In genomic region chr1:221740941-221741363, GRCh38 we compare ENCODE assay signal across 9 cellular contexts. TPM values are rescaled to one million over a fixed set of nuclear protein-coding genes. Genes with fewer than 3 reads are reported as not detected.
DNase-seq lines count a peak whose midpoint lies in the region; ATAC-seq and TF ChIP-seq lines count a peak whose summit lies in the region.
"Had no signal": no experiment of that assay in that cellular context is flagged by ENCODE, and none has a peak within 500 bp of the region (broad histone marks: within the 10 kb centered on the region; RNA-seq: fewer than 3 reads in every experiment).

No MANE protein-coding gene starts in this region.

- H3K9me3 Mint-ChIP-seq in natural killer cell: no peaks in the 10 kb centered on the region
- no peaks in the 10 kb centered on the region for H3K9me3 Mint-ChIP-seq in natural killer cell treated with Interleukin-12 subunit alpha and Interleukin-12 subunit beta and Interleukin-15 and Interleukin-18, amount 100 ng/mL, for 72 hours
- H3K9me3 Mint-ChIP-seq: dendritic cell treated with granulocyte-macrophage colony-stimulating factor and Interleukin-4, amounts not matched to agents 40 ng/mL and 50 ng/mL, for 4 days had no signal

- TF ChIP-seq CTCF in natural killer cell (IDR thresholded peaks at IDR 0.05): no peak

- DNase-seq in natural killer cell (peak; percentile 47), right cardiac atrium (peak in 1 of 3 donors; percentile 55)
- DNase-seq in natural killer cell treated with Interleukin-12 subunit alpha and Interleukin-12 subunit beta and Interleukin-15 and Interleukin-18, amount 100 ng/mL, for 72 hours (ENCODE audit: low spot score): no peak
- peak; percentile 59 for DNase-seq in activated CD8-positive, alpha-beta memory T cell treated with anti-CD3 and anti-CD28 coated beads, Interleukin-2, amount 50 U/mL, for 48 hours
- peak; percentile 44 for DNase-seq in stimulated activated CD8-positive, alpha-beta memory T cell treated with anti-CD3 and anti-CD28 coated beads, Interleukin-4, amount 100 ng/mL, for 48 hours

- H3K4me1 Mint-ChIP-seq in natural killer cell: peaks cover 10 to 11% of the 10 kb centered on the region in 2 donors
- peaks cover 20 to 48% of the 10 kb centered on the region in 2 donors for H3K4me1 Mint-ChIP-seq in natural killer cell treated with Interleukin-12 subunit alpha and Interleukin-12 subunit beta and Interleukin-15 and Interleukin-18, amount 100 ng/mL, for 72 hours (ENCODE audit: low read depth in 2 of 2)

- H3K27ac Mint-ChIP-seq in natural killer cell: no peak overlapping the region
- no peak overlapping the region for H3K27ac Mint-ChIP-seq in natural killer cell treated with Interleukin-12 subunit alpha and Interleukin-12 subunit beta and Interleukin-15 and Interleukin-18, amount 100 ng/mL, for 72 hours
- H3K27ac Mint-ChIP-seq: dendritic cell treated with granulocyte-macrophage colony-stimulating factor and Interleukin-4, amounts not matched to agents 40 ng/mL and 50 ng/mL, for 4 days had no signal

- intact Hi-C loops in natural killer cell (cut with micrococcal nuclease): loop anchor here (10.0 kb wide), 1 partner anchor 224 kb away; no protein-coding TSS in a partner anchor
- intact Hi-C loops in right cardiac atrium (cut with DNase I): loop anchor here in 2 of 4 donors (10.0 kb wide), 3 partner anchors 186 to 714 kb away; no protein-coding TSS in a partner anchor

- no peak overlapping the region for H3K27ac ChIP-seq in right cardiac atrium (ENCODE audit: low read length)

- H3K9me3 ChIP-seq in right cardiac atrium (ENCODE audit: control insufficient read depth, low read length): no peaks in the 10 kb centered on the region

- no peaks in the 10 kb centered on the region for H3K27me3 ChIP-seq in right cardiac atrium (ENCODE audit: control insufficient read depth, insufficient read depth)

- H3K4me3 ChIP-seq in right cardiac atrium (ENCODE audit: low read length): peak overlapping the region; percentile 72

- peaks cover 1% of the 10 kb centered on the region for H3K4me1 ChIP-seq in right cardiac atrium (ENCODE audit: control insufficient read depth, insufficient read depth, low read length)

- WGBS in right cardiac atrium: under 1% methylated on average over 27 of the region's 27 CpGs

- H3K36me3 Mint-ChIP-seq in natural killer cell: peaks cover 29% of the 10 kb centered on the region
- peaks cover 37% of the 10 kb centered on the region for H3K36me3 Mint-ChIP-seq in natural killer cell treated with Interleukin-12 subunit alpha and Interleukin-12 subunit beta and Interleukin-15 and Interleukin-18, amount 100 ng/mL, for 72 hours

- no peaks in the 10 kb centered on the region for H3K27me3 Mint-ChIP-seq in natural killer cell (ENCODE audit: low read depth in 2 of 2)
- H3K27me3 Mint-ChIP-seq in natural killer cell treated with Interleukin-12 subunit alpha and Interleukin-12 subunit beta and Interleukin-15 and Interleukin-18, amount 100 ng/mL, for 72 hours: no peaks in the 10 kb centered on the region
- H3K27me3 Mint-ChIP-seq: dendritic cell treated with granulocyte-macrophage colony-stimulating factor and Interleukin-4, amounts not matched to agents 40 ng/mL and 50 ng/mL, for 4 days had no signal

- ATAC-seq in natural killer cell: peak in 1 of 3 donors; percentile 3
- no peak for ATAC-seq in natural killer cell treated with Interleukin-12 subunit alpha and Interleukin-12 subunit beta and Interleukin-15 and Interleukin-18, amount 100 ng/mL, for 72 hours
- no peak for ATAC-seq in right cardiac atrium
- ATAC-seq in GM21447 (IDR thresholded peaks at IDR 0.05; ENCODE audit: unreplicated experiment): no peak
- no peak for ATAC-seq in GM18867 (IDR thresholded peaks at IDR 0.05; ENCODE audit: unreplicated experiment)
- no peak for ATAC-seq in HG03045 (IDR thresholded peaks at IDR 0.05; ENCODE audit: unreplicated experiment)

- H3K4me3 Mint-ChIP-seq in natural killer cell: no peak overlapping the region
- no peak overlapping the region for H3K4me3 Mint-ChIP-seq in natural killer cell treated with Interleukin-12 subunit alpha and Interleukin-12 subunit beta and Interleukin-15 and Interleukin-18, amount 100 ng/mL, for 72 hours
- H3K4me3 Mint-ChIP-seq: dendritic cell treated with granulocyte-macrophage colony-stimulating factor and Interleukin-4, amounts not matched to agents 40 ng/mL and 50 ng/mL, for 4 days had no signal

RNA-seq across cellular contexts. Expression of gene DUSP10, which starts 0.9 kb away (rescaled TPM):
- total RNA-seq in natural killer cell (100 to 1,000 TPM; 109 to 231 (median 210) TPM), right cardiac atrium (1 to 10 TPM; 4.6 to 5.1 (median 4.9) TPM)
- 10 to 100 TPM; 43.3 to 85.2 TPM for total RNA-seq in natural killer cell treated with Interleukin-12 subunit alpha and Interleukin-12 subunit beta and Interleukin-15 and Interleukin-18, amount 100 ng/mL, for 72 hours
- polyA plus RNA-seq in right cardiac atrium: 4.7 TPM

Comparison
In these comparisons a context has a peak if more than half of its experiments do, and no peak if none do; other contexts are left out.
1. RNA of gene DUSP10, which starts 0.9 kb away (total RNA-seq): 109 to 231 TPM in natural killer cell and 43.3 to 85.2 TPM in natural killer cell treated with Interleukin-12 subunit alpha and Interleukin-12 subunit beta and Interleukin-15 and Interleukin-18, amount 100 ng/mL, for 72 hours; 4.6 to 5.1 TPM in right cardiac atrium; every median in the first group is over 4 times any median in the second.